21 cellular contexts compared by ENCODE assay signal in genomic region chr6:126030045-126030444, GRCh38. TPM values are rescaled to one million over a fixed set of nuclear protein-coding genes. Genes with fewer than 3 reads are reported as not detected.
DNase-seq lines count a peak whose midpoint lies in the region; ATAC-seq and TF ChIP-seq lines count a peak whose summit lies in the region.
"Had no signal": no experiment of that assay in that cellular context is flagged by ENCODE, and none has a peak within 500 bp of the region (broad histone marks: within the 10 kb centered on the region; RNA-seq: fewer than 3 reads in every experiment).

No MANE protein-coding gene starts in this region.

- in situ Hi-C loops in astrocyte of the spinal cord (cut with HindIII; ENCODE audit: low sequenced_read_pairs): no loop called here

- H3K27me3 ChIP-seq in right atrium auricular region (no peaks in the 10 kb centered on the region), cardiac muscle cell (no peaks in the 10 kb centered on the region), hepatocyte (no peaks in the 10 kb centered on the region)
- H3K27me3 ChIP-seq: BLaER1 treated with 17β-estradiol and CSF1 and Interleukin-3, amounts not matched to agents 10 nM and 100 nM; MG63; SJSA1 had no signal

- peaks cover 0 to 10% of the 10 kb centered on the region in 2 donors for H3K4me1 ChIP-seq in right atrium auricular region
- H3K4me1 ChIP-seq in cardiac muscle cell (ENCODE audit: low read depth): peaks cover 56% of the 10 kb centered on the region
- H3K4me1 ChIP-seq in hepatocyte (ENCODE audit: insufficient read depth): peaks cover 4% of the 10 kb centered on the region

- intact Hi-C loops in Right ventricle myocardium inferior (cut with DNase I): loop anchor here (5.0 kb wide), 1 partner anchor 1092 kb away; no protein-coding TSS in a partner anchor

- no peak for DNase-seq in Right ventricle myocardium inferior (ENCODE audit: missing footprints)
- no peak for DNase-seq in right atrium auricular region (ENCODE audit: low spot score)
- peak; percentile 68 for DNase-seq in astrocyte of the spinal cord (ENCODE audit: low read depth, low spot score)
- DNase-seq in cardiac muscle cell (ENCODE audit: low read depth in 1 of 2, low spot score in 1 of 2): peak in 1 of 2 donors; percentile 82
- peak; percentile 48 for DNase-seq in pons (ENCODE audit: low spot score)
- no peak for DNase-seq in activated gamma-delta T cell (lab: John Stamatoyannopoulos, UW)
- no peak for DNase-seq in activated CD8-positive, alpha-beta memory T cell treated with anti-CD3 and anti-CD28 coated beads for 24 hours
- DNase-seq in hepatocyte (ENCODE audit: low spot score): no peak
- DNase-seq: CD8-positive, alpha-beta memory T cell; DND-41; MG63; NCI-H1092 treated with DMSO at 0.1 percent for 48 hours; NCI-H187; NCI-H345; NCI-H526 had no signal

- WGBS in hepatocyte (ENCODE audit: low lambda C conversion rate, missing lambda C conversion rate): 52% methylated on average over 2 of the region's 2 CpGs

- no peaks in the 10 kb centered on the region for H3K9me2 ChIP-seq in hepatocyte (replicated peaks; ENCODE audit: insufficient read depth)

- H3K4me3 ChIP-seq in right atrium auricular region (no peak overlapping the region), astrocyte of the spinal cord (ENCODE audit: low read depth, low read length) (no peak overlapping the region), cardiac muscle cell (no peak overlapping the region), hepatocyte (no peak overlapping the region)
- H3K4me3 ChIP-seq: BLaER1 treated with 17β-estradiol and CSF1 and Interleukin-3, amounts not matched to agents 10 nM and 100 nM; GM23338; MG63; SJSA1 had no signal

- no peak for TF ChIP-seq CTCF in right atrium auricular region (IDR thresholded peaks at IDR 0.05)
- TF ChIP-seq CTCF in astrocyte of the spinal cord (IDR thresholded peaks at IDR 0.05; ENCODE audit: low read depth, low read length): no peak
- TF ChIP-seq CTCF in cardiac muscle cell (IDR thresholded peaks at IDR 0.05; ENCODE audit: low read depth, low read length): no peak
- TF ChIP-seq CTCF in hepatocyte (IDR thresholded peaks at IDR 0.05; ENCODE audit: poor library complexity): no peak

- H4K20me1 ChIP-seq in hepatocyte (ENCODE audit: insufficient read depth, poor library complexity, severe bottlenecking): no peaks in the 10 kb centered on the region
- H4K20me1 ChIP-seq: BLaER1 treated with 17β-estradiol and CSF1 and Interleukin-3, amounts not matched to agents 10 nM and 100 nM had no signal

- no peaks in the 10 kb centered on the region for H3K79me2 ChIP-seq in hepatocyte

- H3K9me3 ChIP-seq in right atrium auricular region (no peaks in the 10 kb centered on the region), cardiac muscle cell (ENCODE audit: low read depth) (no peaks in the 10 kb centered on the region), hepatocyte (ENCODE audit: low read depth) (no peaks in the 10 kb centered on the region)
- H3K9me3 ChIP-seq: BLaER1 treated with 17β-estradiol and CSF1 and Interleukin-3, amounts not matched to agents 10 nM and 100 nM; MG63; SJSA1 had no signal

- H3K27ac ChIP-seq in right atrium auricular region: no peak overlapping the region
- H3K27ac ChIP-seq in cardiac muscle cell: peak overlapping the region; percentile 61
- no peak overlapping the region for H3K27ac ChIP-seq in hepatocyte
- H3K27ac ChIP-seq: BLaER1 treated with 17β-estradiol and CSF1 and Interleukin-3, amounts not matched to agents 10 nM and 100 nM; KMS-11; RWPE1; SJSA1 had no signal

- no peak overlapping the region for H3K4me2 ChIP-seq in hepatocyte
- H3K4me2 ChIP-seq: BLaER1 treated with 17β-estradiol and CSF1 and Interleukin-3, amounts not matched to agents 10 nM and 100 nM; GM23338; KMS-11 had no signal

- peak; percentile 68 for ATAC-seq in Right ventricle myocardium inferior
- ATAC-seq: GM23338, HCT116 had no signal

- H3K36me3 ChIP-seq in right atrium auricular region (peaks cover 5% of the 10 kb centered on the region), cardiac muscle cell (peaks cover 5% of the 10 kb centered on the region), hepatocyte (replicated peaks; ENCODE audit: insufficient read depth, low read depth) (peaks cover 4% of the 10 kb centered on the region)

- no peak overlapping the region for H2AFZ ChIP-seq in hepatocyte
- H2AFZ ChIP-seq: GM23338 had no signal

RNA-seq across cellular contexts. Expression of gene TRMT11, which starts 43.7 kb away (rescaled TPM):
- total RNA-seq in Right ventricle myocardium inferior: 8.0 TPM
- 10 to 100 TPM in 1 of 2 donors, 1 to 10 TPM in 1; 9.7 to 10.1 TPM for total RNA-seq in right atrium auricular region
- 30.8 and 68.6 TPM in 2 replicates for total RNA-seq in cardiac muscle cell
- polyA plus RNA-seq in cardiac muscle cell: 46.5 and 67.6 TPM in 2 replicates
- 20.7 and 27.6 TPM in 2 replicates for total RNA-seq in hepatocyte
- 14.8 and 18.6 TPM in 2 replicates for polyA plus RNA-seq in hepatocyte

Comparison
In these comparisons a context has a peak if more than half of its experiments do, and no peak if none do; other contexts are left out.
1. DNase-seq: peak in astrocyte of the spinal cord (single experiment) and pons (single experiment); none in Right ventricle myocardium inferior (single experiment), right atrium auricular region (single experiment), activated gamma-delta T cell (single experiment), activated CD8-positive, alpha-beta memory T cell treated with anti-CD3 and anti-CD28 coated beads for 24 hours (single experiment) and hepatocyte (single experiment).